ENCODE assay signal across 21 cellular contexts in genomic region chr19:5890099-5890498, GRCh38. TPM values are rescaled to one million over a fixed set of nuclear protein-coding genes. Genes with fewer than 3 reads are reported as not detected.
"Had no signal": no experiment of that assay in that cellular context is flagged by ENCODE, and none has a peak within 500 bp of the region (broad histone marks: within the 10 kb centered on the region; RNA-seq: fewer than 3 reads in every experiment).

No MANE protein-coding gene starts in this region.

- FAIRE-seq: astrocyte, frontal cortex had no signal

- H3K4me3 Mint-ChIP-seq: activated naive CD8-positive, alpha-beta T cell treated with anti-CD3 and anti-CD28 coated beads, Interleukin-2, amount 50 U/mL, for 24 hours; activated T-cell treated with anti-CD3 and anti-CD28 coated beads, Interleukin-2, amount 50 U/mL, for 4 hours; nephron had no signal

- H3K9me3 Mint-ChIP-seq: activated naive CD8-positive, alpha-beta T cell treated with anti-CD3 and anti-CD28 coated beads, Interleukin-2, amount 50 U/mL, for 24 hours; activated T-cell treated with anti-CD3 and anti-CD28 coated beads, Interleukin-2, amount 50 U/mL, for 4 hours; nephron had no signal

- H3K36me3 ChIP-seq: ovary, uterus had no signal

- H3K4me3 ChIP-seq: heart right ventricle, ovary, stomach, thyroid gland, uterus had no signal

- H3K9me3 ChIP-seq: heart right ventricle, ovary, stomach, thyroid gland, uterus had no signal

- H3K27ac Mint-ChIP-seq: activated naive CD8-positive, alpha-beta T cell treated with anti-CD3 and anti-CD28 coated beads, Interleukin-2, amount 50 U/mL, for 24 hours had no signal

- DNase-seq: activated CD4-positive, alpha-beta T cell treated with anti-CD3 and anti-CD28 coated beads for 1 hour; activated CD4-positive, alpha-beta T cell treated with anti-CD3 and anti-CD28 coated beads, Interleukin-2, amount 50 U/mL, for 48 hours; activated gamma-delta T cell treated with Interleukin-2 at 50 U/mL for 16 hours; activated naive CD8-positive, alpha-beta T cell treated with anti-CD3 and anti-CD28 coated beads, Interleukin-2, amount 50 U/mL, for 24 hours; activated T-cell treated with anti-CD3 and anti-CD28 coated beads, Interleukin-2, amount 50 U/mL, for 4 hours; heart right ventricle; islet precursor cell; mammary epithelial cell; ovary; stimulated activated CD4-positive, alpha-beta T cell treated with anti-CD3 and anti-CD28 coated beads, Interleukin-4, amount 100 ng/mL, for 1 hour; stimulated activated CD8-positive, alpha-beta memory T cell treated with anti-CD3 and anti-CD28 coated beads, Interleukin-4, amount 100 ng/mL, for 48 hours; stomach; T1000; thyroid gland; uterus had no signal

- H3K27ac ChIP-seq: heart right ventricle, ovary, thyroid gland, uterus had no signal

- H3K27me3 ChIP-seq: ovary, thyroid gland, uterus had no signal

- ATAC-seq: activated naive CD8-positive, alpha-beta T cell treated with anti-CD3 and anti-CD28 coated beads, Interleukin-2, amount 50 U/mL, for 24 hours; activated T-cell treated with anti-CD3 and anti-CD28 coated beads, Interleukin-2, amount 50 U/mL, for 4 hours; heart right ventricle; left lobe of liver had no signal

RNA-seq across cellular contexts. Expression of gene FUT5, which starts 19.8 kb away (rescaled TPM):
- total RNA-seq: activated T-cell treated with anti-CD3 and anti-CD28 coated beads, Interleukin-2, amount 50 U/mL, for 4 hours; fibroblast of lung; frontal cortex; mammary epithelial cell; mucosa of gallbladder; thyroid gland; uterus had no signal
- polyA plus RNA-seq: fibroblast of lung, heart right ventricle, mammary epithelial cell, ovary, stomach had no signal

RNA-seq across cellular contexts. Expression of gene FUT3, which starts 38.9 kb away (rescaled TPM):
- total RNA-seq: fibroblast of lung, frontal cortex, heart right ventricle had no signal
- polyA plus RNA-seq: fibroblast of lung had no signal
